In the genomic region with DNA sequence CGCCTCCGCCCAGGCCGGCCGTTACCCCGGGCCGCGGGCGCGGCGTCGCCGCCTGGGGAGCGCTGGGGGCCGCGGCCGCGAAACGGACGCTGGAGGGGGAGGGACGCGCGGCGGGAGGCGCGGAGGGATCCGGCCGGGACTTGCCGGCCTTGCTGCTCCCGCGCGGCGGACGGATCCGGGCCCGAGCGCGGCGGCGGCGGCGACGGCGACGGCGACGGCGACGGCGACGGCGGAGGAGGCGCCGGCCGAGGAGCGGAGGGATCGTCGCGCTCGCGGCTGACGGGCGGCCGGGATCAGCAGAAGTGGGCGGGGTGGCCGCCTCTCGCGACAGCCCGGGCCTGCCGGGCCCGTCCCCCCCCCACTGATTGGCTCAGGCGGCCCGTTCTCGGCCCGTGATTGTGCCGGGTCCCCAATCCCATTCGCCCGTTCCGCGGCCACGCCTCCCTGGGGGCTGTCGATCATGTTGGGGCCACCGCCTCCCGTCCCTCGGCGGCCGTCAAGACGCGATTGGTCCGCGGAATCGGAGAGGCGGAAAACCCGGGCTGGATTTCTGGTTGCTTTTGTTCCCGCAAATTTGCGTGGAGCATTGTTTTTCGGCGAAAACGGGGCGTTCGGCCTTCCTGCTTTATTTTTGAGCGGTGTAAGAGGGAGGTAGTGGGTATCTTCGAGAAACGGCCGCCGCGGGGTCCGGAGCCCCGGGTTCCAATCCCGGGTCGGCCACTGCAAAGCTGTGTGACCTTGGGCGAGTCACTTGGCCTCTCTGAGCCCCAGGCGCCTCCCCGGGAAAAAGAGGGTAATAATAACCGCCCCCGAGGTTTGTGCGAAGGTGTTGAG, we compare ENCODE assay signal across 1 cellular context.
A peak's percentile ranks its signal among the peaks of the same experiment; 100 is the strongest.
TF ChIP-seq lines count a peak whose summit lies in the region.

ZCCHC14 (minus strand) TSS at position 304 of the 834 bp plus-strand sequence. CDS start 786 bp downstream, outside the sequence.

TF ChIP-seq in K562, 482 proteins besides CTCF, POLR2A, EP300 and RAD21 (continued from another document and continues in another):
- TF ChIP-seq, protein P1, sequence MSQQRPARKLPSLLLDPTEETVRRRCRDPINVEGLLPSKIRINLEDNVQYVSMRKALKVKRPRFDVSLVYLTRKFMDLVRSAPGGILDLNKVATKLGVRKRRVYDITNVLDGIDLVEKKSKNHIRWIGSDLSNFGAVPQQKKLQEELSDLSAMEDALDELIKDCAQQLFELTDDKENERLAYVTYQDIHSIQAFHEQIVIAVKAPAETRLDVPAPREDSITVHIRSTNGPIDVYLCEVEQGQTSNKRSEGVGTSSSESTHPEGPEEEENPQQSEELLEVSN (IDR thresholded peaks at IDR 0.05; ENCODE audit: borderline replicate concordance in 1 of 2, extremely low read depth in 1 of 2, insufficient read depth in 1 of 2, insufficient read length in 1 of 2, low read depth in 1 of 2, low read length in 1 of 2, poor library complexity in 1 of 2, severe bottlenecking in 1 of 2), result peak; percentile 51 to 59
- TF ChIP-seq TAF15 (IDR thresholded peaks at IDR 0.05; ENCODE audit: low read depth, low read length) (no peak), SREBF2 (CRISPR knock-in tag; IDR thresholded peaks at IDR 0.05) (no peak), COPS2 (conservative IDR thresholded peaks at IDR 0.05) (no peak), ARID2 (IDR thresholded peaks at IDR 0.05) (no peak), ZNF764 (CRISPR knock-in tag; IDR thresholded peaks at IDR 0.05; ENCODE audit: low read depth) (no peak), ZBTB17 (CRISPR knock-in tag; IDR thresholded peaks at IDR 0.05) (no peak), VEZF1 (CRISPR knock-in tag; IDR thresholded peaks at IDR 0.05) (peak; percentile 66), KLF6 (CRISPR knock-in tag; IDR thresholded peaks at IDR 0.05; ENCODE audit: borderline replicate concordance) (no peak), TAF9B (IDR thresholded peaks at IDR 0.05; ENCODE audit: partially characterized antibody) (no peak), CSDE1 (IDR thresholded peaks at IDR 0.05) (no peak), POU5F1 (IDR thresholded peaks at IDR 0.05; ENCODE audit: borderline replicate concordance, low read depth, low read length, partially characterized antibody) (no peak), RBFOX2 (IDR thresholded peaks at IDR 0.05; ENCODE audit: low read depth, low read length) (peak; percentile 72), BMI1 (IDR thresholded peaks at IDR 0.05; ENCODE audit: low read length) (no peak), SLC30A9 (CRISPR knock-in tag; IDR thresholded peaks at IDR 0.05) (no peak), POLR3A (IDR thresholded peaks at IDR 0.05; ENCODE audit: borderline replicate concordance, extremely low read depth, insufficient read depth, insufficient read length) (no peak), MECOM (CRISPR knock-in tag; IDR thresholded peaks at IDR 0.05) (no peak), ZNF766 (CRISPR knock-in tag; conservative IDR thresholded peaks at IDR 0.05) (no peak), FOXJ3 (CRISPR knock-in tag; IDR thresholded peaks at IDR 0.05) (no peak), GABPB1 (CRISPR knock-in tag; IDR thresholded peaks at IDR 0.05) (peak; percentile 51; the same call in 1 of the 2 replicates), GATA2 (CRISPR knock-in tag; IDR thresholded peaks at IDR 0.05) (no peak), ATF4 (CRISPR knock-in tag; IDR thresholded peaks at IDR 0.05) (no peak), ZNF354B (CRISPR knock-in tag; IDR thresholded peaks at IDR 0.05) (no peak), NR2C2 (CRISPR knock-in tag; IDR thresholded peaks at IDR 0.05) (no peak), NR2C2 (tag; IDR thresholded peaks at IDR 0.05) (no peak), ELF2 (CRISPR knock-in tag; IDR thresholded peaks at IDR 0.05) (no peak), ARID3B (CRISPR knock-in tag; IDR thresholded peaks at IDR 0.05; ENCODE audit: borderline replicate concordance) (no peak), HDAC2 (IDR thresholded peaks at IDR 0.05) (peak; percentile 97), SP2 (IDR thresholded peaks at IDR 0.05; ENCODE audit: extremely low read depth, low read depth, low read length, poor library complexity, severe bottlenecking) (peak; percentile 60), RBM22 (IDR thresholded peaks at IDR 0.05; ENCODE audit: low read depth, low read length, poor library complexity, severe bottlenecking) (no peak), PHB2 (IDR thresholded peaks at IDR 0.05; ENCODE audit: low read depth) (no peak), NR2C1 (IDR thresholded peaks at IDR 0.05) (no peak), NR2C1 (tag; IDR thresholded peaks at IDR 0.05) (no peak), ZBTB43 (CRISPR knock-in tag; IDR thresholded peaks at IDR 0.05) (no peak), ZNF780A (CRISPR knock-in tag; IDR thresholded peaks at IDR 0.05) (no peak), NFXL1 (CRISPR knock-in tag; IDR thresholded peaks at IDR 0.05) (no peak), THAP12 (CRISPR knock-in tag; IDR thresholded peaks at IDR 0.05) (0 out of 2 replicates have a peak, but pooled peaks have one; percentile 22), NFYB (IDR thresholded peaks at IDR 0.05; ENCODE audit: extremely low read depth, insufficient read length) (peak; percentile 92), CREM (IDR thresholded peaks at IDR 0.05; ENCODE audit: low read depth) (peak; percentile 91), ZNF740 (CRISPR knock-in tag; IDR thresholded peaks at IDR 0.05) (no peak), ZNF740 (tag; IDR thresholded peaks at IDR 0.05) (no peak), CHD2 (IDR thresholded peaks at IDR 0.05; ENCODE audit: low read depth, low read length) (peak; percentile 99), RBM17 (IDR thresholded peaks at IDR 0.05; ENCODE audit: borderline replicate concordance, low read depth, low read length) (no peak)
- TF ChIP-seq, protein P2, sequence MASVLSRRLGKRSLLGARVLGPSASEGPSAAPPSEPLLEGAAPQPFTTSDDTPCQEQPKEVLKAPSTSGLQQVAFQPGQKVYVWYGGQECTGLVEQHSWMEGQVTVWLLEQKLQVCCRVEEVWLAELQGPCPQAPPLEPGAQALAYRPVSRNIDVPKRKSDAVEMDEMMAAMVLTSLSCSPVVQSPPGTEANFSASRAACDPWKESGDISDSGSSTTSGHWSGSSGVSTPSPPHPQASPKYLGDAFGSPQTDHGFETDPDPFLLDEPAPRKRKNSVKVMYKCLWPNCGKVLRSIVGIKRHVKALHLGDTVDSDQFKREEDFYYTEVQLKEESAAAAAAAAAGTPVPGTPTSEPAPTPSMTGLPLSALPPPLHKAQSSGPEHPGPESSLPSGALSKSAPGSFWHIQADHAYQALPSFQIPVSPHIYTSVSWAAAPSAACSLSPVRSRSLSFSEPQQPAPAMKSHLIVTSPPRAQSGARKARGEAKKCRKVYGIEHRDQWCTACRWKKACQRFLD (CRISPR knock-in tag; IDR thresholded peaks at IDR 0.05), result no peak
- TF ChIP-seq, protein P3, sequence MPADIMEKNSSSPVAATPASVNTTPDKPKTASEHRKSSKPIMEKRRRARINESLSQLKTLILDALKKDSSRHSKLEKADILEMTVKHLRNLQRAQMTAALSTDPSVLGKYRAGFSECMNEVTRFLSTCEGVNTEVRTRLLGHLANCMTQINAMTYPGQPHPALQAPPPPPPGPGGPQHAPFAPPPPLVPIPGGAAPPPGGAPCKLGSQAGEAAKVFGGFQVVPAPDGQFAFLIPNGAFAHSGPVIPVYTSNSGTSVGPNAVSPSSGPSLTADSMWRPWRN (IDR thresholded peaks at IDR 0.05; ENCODE audit: low read depth), result no peak
- TF ChIP-seq, protein P4, sequence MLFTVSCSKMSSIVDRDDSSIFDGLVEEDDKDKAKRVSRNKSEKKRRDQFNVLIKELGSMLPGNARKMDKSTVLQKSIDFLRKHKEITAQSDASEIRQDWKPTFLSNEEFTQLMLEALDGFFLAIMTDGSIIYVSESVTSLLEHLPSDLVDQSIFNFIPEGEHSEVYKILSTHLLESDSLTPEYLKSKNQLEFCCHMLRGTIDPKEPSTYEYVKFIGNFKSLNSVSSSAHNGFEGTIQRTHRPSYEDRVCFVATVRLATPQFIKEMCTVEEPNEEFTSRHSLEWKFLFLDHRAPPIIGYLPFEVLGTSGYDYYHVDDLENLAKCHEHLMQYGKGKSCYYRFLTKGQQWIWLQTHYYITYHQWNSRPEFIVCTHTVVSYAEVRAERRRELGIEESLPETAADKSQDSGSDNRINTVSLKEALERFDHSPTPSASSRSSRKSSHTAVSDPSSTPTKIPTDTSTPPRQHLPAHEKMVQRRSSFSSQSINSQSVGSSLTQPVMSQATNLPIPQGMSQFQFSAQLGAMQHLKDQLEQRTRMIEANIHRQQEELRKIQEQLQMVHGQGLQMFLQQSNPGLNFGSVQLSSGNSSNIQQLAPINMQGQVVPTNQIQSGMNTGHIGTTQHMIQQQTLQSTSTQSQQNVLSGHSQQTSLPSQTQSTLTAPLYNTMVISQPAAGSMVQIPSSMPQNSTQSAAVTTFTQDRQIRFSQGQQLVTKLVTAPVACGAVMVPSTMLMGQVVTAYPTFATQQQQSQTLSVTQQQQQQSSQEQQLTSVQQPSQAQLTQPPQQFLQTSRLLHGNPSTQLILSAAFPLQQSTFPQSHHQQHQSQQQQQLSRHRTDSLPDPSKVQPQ (CRISPR knock-in tag; IDR thresholded peaks at IDR 0.05; ENCODE audit: borderline replicate concordance), result no peak
- TF ChIP-seq, protein P5, sequence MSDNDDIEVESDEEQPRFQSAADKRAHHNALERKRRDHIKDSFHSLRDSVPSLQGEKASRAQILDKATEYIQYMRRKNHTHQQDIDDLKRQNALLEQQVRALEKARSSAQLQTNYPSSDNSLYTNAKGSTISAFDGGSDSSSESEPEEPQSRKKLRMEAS (CRISPR knock-in tag; IDR thresholded peaks at IDR 0.05), result no peak
- TF ChIP-seq, protein P6, sequence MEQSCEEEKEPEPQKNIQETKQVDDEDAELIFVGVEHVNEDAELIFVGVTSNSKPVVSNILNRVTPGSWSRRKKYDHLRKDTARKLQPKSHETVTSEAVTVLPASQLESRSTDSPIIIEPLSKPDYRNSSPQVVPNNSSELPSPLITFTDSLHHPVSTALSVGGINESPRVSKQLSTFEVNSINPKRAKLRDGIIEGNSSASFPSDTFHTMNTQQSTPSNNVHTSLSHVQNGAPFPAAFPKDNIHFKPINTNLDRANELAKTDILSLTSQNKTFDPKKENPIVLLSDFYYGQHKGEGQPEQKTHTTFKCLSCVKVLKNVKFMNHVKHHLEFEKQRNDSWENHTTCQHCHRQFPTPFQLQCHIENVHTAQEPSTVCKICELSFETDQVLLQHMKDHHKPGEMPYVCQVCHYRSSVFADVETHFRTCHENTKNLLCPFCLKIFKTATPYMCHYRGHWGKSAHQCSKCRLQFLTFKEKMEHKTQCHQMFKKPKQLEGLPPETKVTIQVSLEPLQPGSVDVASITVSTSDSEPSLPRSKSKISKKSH (CRISPR knock-in tag; IDR thresholded peaks at IDR 0.05), result no peak
